Comparison of ENCODE assay signal across 19 cellular contexts in the genomic region with DNA sequence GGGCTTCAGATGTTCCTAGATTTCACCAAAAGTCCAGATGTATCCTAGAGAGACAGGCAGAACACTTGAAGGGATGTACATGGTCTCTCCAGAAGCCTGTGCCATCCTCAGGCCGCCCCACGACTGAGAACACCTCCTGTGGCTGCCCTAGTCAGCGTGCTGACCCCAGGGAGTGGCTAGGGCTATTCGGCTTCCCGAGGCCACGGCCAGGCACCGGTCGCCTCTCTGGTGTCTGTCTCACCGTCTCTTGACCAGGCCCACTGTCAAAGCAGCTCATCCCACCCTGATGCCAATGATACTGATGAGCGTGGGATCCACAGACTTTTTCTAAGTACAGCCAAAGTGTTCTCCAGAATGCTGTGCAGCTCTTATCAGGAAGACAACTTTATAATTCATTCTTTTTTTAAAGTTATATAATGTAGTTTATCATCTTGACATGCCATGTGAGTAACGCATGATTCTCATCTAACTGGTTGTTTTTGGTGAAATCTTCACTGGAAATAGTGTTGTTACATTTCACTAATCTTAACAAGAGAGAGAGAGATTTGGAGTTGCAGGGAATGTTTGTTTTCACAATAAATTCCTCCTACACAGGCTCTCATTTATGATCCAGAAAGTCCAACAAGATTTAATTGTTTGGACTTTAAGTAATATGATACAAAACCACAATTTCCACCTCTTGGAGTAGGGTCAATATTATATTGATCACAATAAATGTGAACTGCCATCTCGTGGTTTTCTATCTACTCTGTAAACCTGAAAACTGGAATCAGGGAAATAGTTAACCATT.
"Had no signal": no experiment of that assay in that cellular context is flagged by ENCODE, and none has a peak within 500 bp of the region (broad histone marks: within the 10 kb centered on the region; RNA-seq: fewer than 3 reads in every experiment).

No MANE protein-coding gene starts in this region.

- DNase-seq: effector memory CD4-positive, alpha-beta T cell; esophagus squamous epithelium; foreskin melanocyte; heart left ventricle; hippocampal formation; left colon; left ventricle myocardium superior; mesenchymal stem cell; naive B cell; stimulated activated CD4-positive, alpha-beta T cell treated with anti-CD3 and anti-CD28 coated beads, Interleukin-15, amount 100 ng/mL, for 24 hours; stimulated activated CD4-positive, alpha-beta T cell treated with anti-CD3 and anti-CD28 coated beads, Interleukin-1b, Interleukin-23, amount 100 ng/mL, for 48 hours; stimulated activated CD4-positive, alpha-beta T cell treated with anti-CD3 and anti-CD28 coated beads, Interleukin-4, amount 100 ng/mL, for 24 hours; stimulated activated naive CD8-positive, alpha-beta T cell treated with anti-CD3 and anti-CD28 coated beads, Interleukin-15, amount 100 ng/mL, for 72 hours; testis; transverse colon had no signal

- H3K4me1 Mint-ChIP-seq: naive B cell; stimulated activated memory B cell treated with anti-CD40 and anti-IgM and Interleukin-4, amounts not matched to agents 10 μg/mL and 1 μg/mL and 100 μg/mL, for 72 hours; stimulated activated naive CD8-positive, alpha-beta T cell treated with anti-CD3 and anti-CD28 coated beads, Interleukin-15, amount 100 ng/mL, for 72 hours had no signal

- H3K4me3 Mint-ChIP-seq: nephron; stimulated activated memory B cell treated with anti-CD40 and anti-IgM and Interleukin-4, amounts not matched to agents 10 μg/mL and 1 μg/mL and 100 μg/mL, for 72 hours; stimulated activated naive CD8-positive, alpha-beta T cell treated with anti-CD3 and anti-CD28 coated beads, Interleukin-15, amount 100 ng/mL, for 72 hours had no signal

- ATAC-seq: heart left ventricle; left ventricle myocardium superior; stimulated activated memory B cell treated with anti-CD40 and anti-IgM and Interleukin-4, amounts not matched to agents 10 μg/mL and 1 μg/mL and 100 μg/mL, for 72 hours; stimulated activated naive CD8-positive, alpha-beta T cell treated with anti-CD3 and anti-CD28 coated beads, Interleukin-15, amount 100 ng/mL, for 72 hours had no signal

- H3K27ac ChIP-seq: esophagus squamous epithelium, heart left ventricle, right atrium auricular region, testis, transverse colon had no signal

- H3K4me3 ChIP-seq: esophagus squamous epithelium, heart left ventricle, lung, right atrium auricular region, testis, transverse colon had no signal

- H3K27ac Mint-ChIP-seq: naive B cell; nephron; stimulated activated memory B cell treated with anti-CD40 and anti-IgM and Interleukin-4, amounts not matched to agents 10 μg/mL and 1 μg/mL and 100 μg/mL, for 72 hours; stimulated activated naive CD8-positive, alpha-beta T cell treated with anti-CD3 and anti-CD28 coated beads, Interleukin-15, amount 100 ng/mL, for 72 hours had no signal

- H3K9me3 ChIP-seq: esophagus squamous epithelium, heart left ventricle, right atrium auricular region, testis, transverse colon had no signal

- H3K27me3 ChIP-seq: heart left ventricle, right atrium auricular region, testis, transverse colon had no signal

- H3K9me3 Mint-ChIP-seq: naive B cell; nephron; stimulated activated memory B cell treated with anti-CD40 and anti-IgM and Interleukin-4, amounts not matched to agents 10 μg/mL and 1 μg/mL and 100 μg/mL, for 72 hours; stimulated activated naive CD8-positive, alpha-beta T cell treated with anti-CD3 and anti-CD28 coated beads, Interleukin-15, amount 100 ng/mL, for 72 hours had no signal

- H3K36me3 Mint-ChIP-seq: naive B cell; stimulated activated memory B cell treated with anti-CD40 and anti-IgM and Interleukin-4, amounts not matched to agents 10 μg/mL and 1 μg/mL and 100 μg/mL, for 72 hours had no signal
